1 cellular context compared by ENCODE assay signal in genomic region chr9:120870206-120870605, GRCh38.
TF ChIP-seq lines count a peak whose summit lies in the region.

No MANE protein-coding gene starts in this region.

TF ChIP-seq in endothelial cell of umbilical vein, 7 proteins besides CTCF, POLR2A, EP300 and RAD21:
- TF ChIP-seq EZH2 (IDR thresholded peaks at IDR 0.05; ENCODE audit: borderline replicate concordance, low read depth, low read length, severe bottlenecking) (no peak), POLR2AphosphoS5 (IDR thresholded peaks at IDR 0.05; ENCODE audit: insufficient read depth, low read depth, low read length) (no peak), GATA2 (IDR thresholded peaks at IDR 0.05; ENCODE audit: insufficient read depth, insufficient read length, low read depth, low read length) (no peak), FOS (IDR thresholded peaks at IDR 0.05; ENCODE audit: borderline replicate concordance, insufficient read depth, low read length) (no peak), MYC (IDR thresholded peaks at IDR 0.05; ENCODE audit: low read depth, low read length) (no peak)
